ENCODE assay signal across 18 cellular contexts in the genomic region with DNA sequence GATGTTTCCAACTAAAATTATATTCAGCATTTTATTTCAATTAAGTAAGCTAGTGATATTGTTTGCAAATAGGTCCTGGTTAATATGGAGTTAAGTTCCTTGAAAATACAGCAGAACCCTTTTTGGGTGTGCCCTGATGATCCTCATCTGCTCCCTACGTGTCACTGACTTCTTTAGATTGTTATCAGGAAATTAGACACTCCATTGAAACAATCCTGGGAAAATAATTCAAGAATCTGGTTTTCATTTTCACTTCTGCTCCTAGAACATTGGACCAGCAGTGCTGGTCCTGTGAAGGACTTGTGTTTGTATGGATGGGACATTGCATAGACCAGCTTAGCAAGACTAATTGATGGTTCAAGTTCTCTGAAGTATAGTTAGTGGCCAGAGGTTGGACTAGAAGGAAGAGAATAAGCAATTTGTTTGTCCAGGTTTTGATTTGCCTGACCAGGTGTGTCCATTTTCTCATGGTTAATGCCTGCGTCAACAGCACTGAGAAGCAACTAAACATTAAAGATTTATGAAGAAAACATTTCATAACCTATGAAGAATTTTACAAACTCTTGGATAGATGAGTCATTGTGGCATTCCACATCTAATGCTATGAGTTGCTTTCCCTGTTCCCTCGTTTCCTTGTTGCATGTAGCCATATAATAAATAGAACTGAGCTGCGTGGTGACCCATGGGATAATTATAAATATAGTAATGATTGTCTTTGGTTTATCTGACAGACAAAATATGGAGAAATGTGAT.
DNase-seq lines count a peak whose midpoint lies in the region; ATAC-seq, FAIRE-seq and TF ChIP-seq lines count a peak whose summit lies in the region.
"Had no signal": no experiment of that assay in that cellular context is flagged by ENCODE, and none has a peak within 500 bp of the region (broad histone marks: within the 10 kb centered on the region; RNA-seq: fewer than 3 reads in every experiment).

No MANE protein-coding gene starts in this region.

- no peak overlapping the region for H2BK5ac ChIP-seq in IMR-90 (ENCODE audit: low read depth, low read length, poor library complexity, severe bottlenecking)

- no peaks in the 10 kb centered on the region for H3K36me3 Mint-ChIP-seq in astrocyte (ENCODE audit: low read depth, unreplicated experiment)
- no peaks in the 10 kb centered on the region for H3K36me3 Mint-ChIP-seq in activated T-helper 1 cell treated with anti-CD3 and anti-CD28 coated beads, Interleukin-12 subunit alpha, Interleukin-12 subunit beta, Interleukin-2, Interleukin-4 antibody, amounts not matched to agents 30 ng/mL and 10 ng/mL and 1 ng/mL, durations not matched to agents 14 hours and 24 hours and 36 hours (ENCODE audit: low read depth)
- H3K36me3 Mint-ChIP-seq: CD8-positive, alpha-beta T cell had no signal

- H4K20me1 ChIP-seq in IMR-90 (ENCODE audit: insufficient read depth, low read length) (no peaks in the 10 kb centered on the region), astrocyte (ENCODE audit: insufficient read depth, low read length) (no peaks in the 10 kb centered on the region), OCI-LY7 (ENCODE audit: insufficient read depth, low read length) (no peaks in the 10 kb centered on the region)

- H3K9ac ChIP-seq in IMR-90 (ENCODE audit: low read depth, low read length) (no peak overlapping the region), astrocyte (ENCODE audit: low read length) (no peak overlapping the region)

- H3K4me1 Mint-ChIP-seq in astrocyte (ENCODE audit: low read depth, unreplicated experiment): peaks cover 17% of the 10 kb centered on the region
- H3K4me1 Mint-ChIP-seq in activated T-helper 1 cell treated with anti-CD3 and anti-CD28 coated beads, Interleukin-12 subunit alpha, Interleukin-12 subunit beta, Interleukin-2, Interleukin-4 antibody, amounts not matched to agents 30 ng/mL and 10 ng/mL and 1 ng/mL, durations not matched to agents 14 hours and 24 hours and 36 hours (ENCODE audit: low read depth): no peaks in the 10 kb centered on the region

- H2AFZ ChIP-seq in IMR-90 (replicated peaks; ENCODE audit: low read length, poor library complexity) (no peak overlapping the region), astrocyte (ENCODE audit: low read depth, low read length) (no peak overlapping the region), OCI-LY7 (ENCODE audit: low read length) (no peak overlapping the region)

- no peak for TF ChIP-seq RAD21 in IMR-90 (IDR thresholded peaks at IDR 0.05; ENCODE audit: low read length)

- H3K23ac ChIP-seq in IMR-90 (ENCODE audit: low read depth, low read length): no peak overlapping the region

- H4K5ac ChIP-seq in IMR-90 (ENCODE audit: low read depth, low read length): no peak overlapping the region

- no peak overlapping the region for H2BK20ac ChIP-seq in IMR-90 (ENCODE audit: low read depth, low read length)

- no peak overlapping the region for H4K8ac ChIP-seq in IMR-90 (ENCODE audit: low read depth in 2 of 2, low read length in 2 of 2)

- FAIRE-seq in astrocyte (lab: Jason Lieb, UNC): no peak
- FAIRE-seq: GM12878, kidney, TTC549 had no signal

- H3K36me3 ChIP-seq in IMR-90 (ENCODE audit: control insufficient read depth, insufficient read depth, low read length): no peaks in the 10 kb centered on the region
- no peaks in the 10 kb centered on the region for H3K36me3 ChIP-seq in astrocyte (ENCODE audit: insufficient read depth, low read length)
- H3K36me3 ChIP-seq in OCI-LY7 (ENCODE audit: insufficient read depth, low read length): no peaks in the 10 kb centered on the region
- H3K36me3 ChIP-seq: vagina had no signal

- H3K27me3 Mint-ChIP-seq in astrocyte (ENCODE audit: low read depth, unreplicated experiment): no peaks in the 10 kb centered on the region
- H3K27me3 Mint-ChIP-seq in activated T-helper 1 cell treated with anti-CD3 and anti-CD28 coated beads, Interleukin-12 subunit alpha, Interleukin-12 subunit beta, Interleukin-2, Interleukin-4 antibody, amounts not matched to agents 30 ng/mL and 10 ng/mL and 1 ng/mL, durations not matched to agents 14 hours and 24 hours and 36 hours (ENCODE audit: insufficient read depth): peaks cover 3% of the 10 kb centered on the region

- no peaks in the 10 kb centered on the region for H3K4me1 ChIP-seq in IMR-90 (ENCODE audit: control insufficient read depth, insufficient read depth, low read length)
- no peaks in the 10 kb centered on the region for H3K4me1 ChIP-seq in astrocyte (ENCODE audit: insufficient read depth, low read length)
- peaks cover 8% of the 10 kb centered on the region for H3K4me1 ChIP-seq in OCI-LY7 (ENCODE audit: insufficient read depth, low read length, poor library complexity, severe bottlenecking)

- H3K27me3 ChIP-seq in IMR-90 (ENCODE audit: control insufficient read depth, insufficient read depth, low read length) (no peaks in the 10 kb centered on the region), astrocyte (ENCODE audit: insufficient read depth, low read length) (no peaks in the 10 kb centered on the region)
- H3K27me3 ChIP-seq: vagina had no signal

- no peaks in the 10 kb centered on the region for H3K9me3 ChIP-seq in IMR-90 (ENCODE audit: control insufficient read depth, insufficient read depth, low read length)
- no peaks in the 10 kb centered on the region for H3K9me3 ChIP-seq in astrocyte (ENCODE audit: insufficient read depth, low read depth, low read length)
- no peaks in the 10 kb centered on the region for H3K9me3 ChIP-seq in OCI-LY7 (ENCODE audit: low read length)
- H3K9me3 ChIP-seq: vagina had no signal

- no peak overlapping the region for H3K56ac ChIP-seq in IMR-90 (ENCODE audit: extremely low read depth, insufficient read depth, low read length)

- H3K4me2 ChIP-seq in IMR-90 (ENCODE audit: low read depth, low read length) (no peak overlapping the region), astrocyte (ENCODE audit: low read length) (no peak overlapping the region), OCI-LY7 (ENCODE audit: low read length) (no peak overlapping the region)

- H3K27ac Mint-ChIP-seq in astrocyte (ENCODE audit: unreplicated experiment): peak overlapping the region; percentile 21
- no peak overlapping the region for H3K27ac Mint-ChIP-seq in activated T-helper 1 cell treated with anti-CD3 and anti-CD28 coated beads, Interleukin-12 subunit alpha, Interleukin-12 subunit beta, Interleukin-2, Interleukin-4 antibody, amounts not matched to agents 30 ng/mL and 10 ng/mL and 1 ng/mL, durations not matched to agents 14 hours and 24 hours and 36 hours
- H3K27ac Mint-ChIP-seq: activated CD4-positive, alpha-beta memory T cell treated with anti-CD3 and anti-CD28 coated beads, Interleukin-2, amount 10 ng/mL, durations not matched to agents 7 days and 5 days; CD8-positive, alpha-beta T cell had no signal

- no peak overlapping the region for H3K4me3 ChIP-seq in AG10803 (ENCODE audit: low read length)
- no peak overlapping the region for H3K4me3 ChIP-seq in IMR-90 (ENCODE audit: insufficient read depth, low read depth, low read length)
- no peak overlapping the region for H3K4me3 ChIP-seq in astrocyte (ENCODE audit: insufficient read depth, low read depth, low read length)
- H3K4me3 ChIP-seq in OCI-LY7 (ENCODE audit: low read depth, low read length, poor library complexity, severe bottlenecking): no peak overlapping the region
- H3K4me3 ChIP-seq: GM12878, vagina had no signal

- no peaks in the 10 kb centered on the region for H3K9me1 ChIP-seq in IMR-90 (ENCODE audit: insufficient read depth, low read length)

- no peak for TF ChIP-seq CTCF in AG10803 (conservative IDR thresholded peaks at IDR 0.05; ENCODE audit: low read length)
- no peak for TF ChIP-seq CTCF in IMR-90 (conservative IDR thresholded peaks at IDR 0.05; ENCODE audit: low read depth, low read length)
- no peak for TF ChIP-seq CTCF in astrocyte (IDR thresholded peaks at IDR 0.05; ENCODE audit: insufficient read depth, low read depth, low read length)
- TF ChIP-seq CTCF in OCI-LY7 (conservative IDR thresholded peaks at IDR 0.05; ENCODE audit: low read length): no peak

- no peaks in the 10 kb centered on the region for H3K9me2 ChIP-seq in OCI-LY7 (ENCODE audit: insufficient read depth, low read length)

- no peak overlapping the region for H2AK9ac ChIP-seq in IMR-90 (replicated peaks; ENCODE audit: low read depth, low read length, poor library complexity)

- H3K9me3 Mint-ChIP-seq in astrocyte (ENCODE audit: unreplicated experiment): no peaks in the 10 kb centered on the region
- H3K9me3 Mint-ChIP-seq in activated T-helper 1 cell treated with anti-CD3 and anti-CD28 coated beads, Interleukin-12 subunit alpha, Interleukin-12 subunit beta, Interleukin-2, Interleukin-4 antibody, amounts not matched to agents 30 ng/mL and 10 ng/mL and 1 ng/mL, durations not matched to agents 14 hours and 24 hours and 36 hours: no peaks in the 10 kb centered on the region
- H3K9me3 Mint-ChIP-seq: activated CD4-positive, alpha-beta memory T cell treated with anti-CD3 and anti-CD28 coated beads, Interleukin-2, amount 10 ng/mL, durations not matched to agents 7 days and 5 days; CD8-positive, alpha-beta T cell; neural crest cell had no signal

- BruUV-seq in IMR-90 (replicated peaks; lab: Mats Ljungman, UMichigan) (no TSS peak), OCI-LY7 (replicated peaks; lab: Mats Ljungman, UMichigan) (no TSS peak)

- H3K79me1 ChIP-seq in IMR-90 (ENCODE audit: low read depth in 1 of 2, low read length in 2 of 2): no peaks in the 10 kb centered on the region

- H3K27ac ChIP-seq in IMR-90 (ENCODE audit: insufficient read depth, low read length) (no peak overlapping the region), astrocyte (ENCODE audit: low read depth, low read length) (no peak overlapping the region), OCI-LY7 (ENCODE audit: low read depth, low read length, poor library complexity, severe bottlenecking) (no peak overlapping the region)
- H3K27ac ChIP-seq: vagina had no signal

- TF ChIP-seq POLR2A in IMR-90 (IDR thresholded peaks at IDR 0.05; ENCODE audit: low read depth, low read length): no peak

- no peak overlapping the region for H3K14ac ChIP-seq in IMR-90 (replicated peaks; ENCODE audit: low read depth, low read length)

- intact Hi-C loops in IMR-90 (cut with micrococcal nuclease) (no loop called here), OCI-LY7 (cut with micrococcal nuclease; ENCODE audit: unreplicated experiment) (no loop called here)
- intact Hi-C loops in activated T-helper 1 cell treated with anti-CD3 and anti-CD28 coated beads, Interleukin-12 subunit alpha, Interleukin-12 subunit beta, Interleukin-2, Interleukin-4 antibody, amounts not matched to agents 30 ng/mL and 10 ng/mL and 1 ng/mL, durations not matched to agents 14 hours and 24 hours and 36 hours (cut with micrococcal nuclease): no loop called here

- H3K4me3 Mint-ChIP-seq in astrocyte (ENCODE audit: unreplicated experiment): no peak overlapping the region
- H3K4me3 Mint-ChIP-seq in activated T-helper 1 cell treated with anti-CD3 and anti-CD28 coated beads, Interleukin-12 subunit alpha, Interleukin-12 subunit beta, Interleukin-2, Interleukin-4 antibody, amounts not matched to agents 30 ng/mL and 10 ng/mL and 1 ng/mL, durations not matched to agents 14 hours and 24 hours and 36 hours: no peak overlapping the region
- H3K4me3 Mint-ChIP-seq: activated CD4-positive, alpha-beta memory T cell treated with anti-CD3 and anti-CD28 coated beads, Interleukin-2, amount 10 ng/mL, durations not matched to agents 7 days and 5 days; CD8-positive, alpha-beta T cell; neural crest cell had no signal

- H3K79me2 ChIP-seq in astrocyte (ENCODE audit: insufficient read depth, low read length) (no peaks in the 10 kb centered on the region), OCI-LY7 (ENCODE audit: insufficient read depth, low read depth, low read length) (no peaks in the 10 kb centered on the region)

- no peak overlapping the region for H2BK120ac ChIP-seq in IMR-90 (ENCODE audit: low read depth, low read length)

- no peak overlapping the region for H2BK15ac ChIP-seq in IMR-90 (ENCODE audit: low read depth, low read length)

- in situ Hi-C loops in IMR-90 (cut with MboI; ENCODE audit: low sequenced_read_pairs): loop anchor here (10.0 kb wide), 1 partner anchor 726 kb away; no protein-coding TSS in a partner anchor

- POLR2A ChIA-PET in IMR-90 (lab: Charles Lee; ENCODE audit: unreplicated experiment): no interaction called here
- POLR2A ChIA-PET in OCI-LY7 (lab: Charles Lee): interaction anchor here (0.8 kb wide), 1 partner anchor 295 kb away, joined by 3 read pairs; no protein-coding TSS in a partner anchor

- H3K4ac ChIP-seq in IMR-90 (ENCODE audit: low read depth, low read length): no peak overlapping the region

- no peak overlapping the region for H4K91ac ChIP-seq in IMR-90 (ENCODE audit: insufficient read depth, low read depth, low read length)

- no peak overlapping the region for H2AK5ac ChIP-seq in IMR-90 (ENCODE audit: low read depth, low read length)

- DNase-seq in AG10803 (ENCODE audit: low read depth) (peak; percentile 6), IMR-90 (peak; percentile 8), astrocyte (ENCODE audit: low read depth) (peak; percentile 45), glomerular visceral epithelial cell (ENCODE audit: extremely low spot score) (peak; percentile 35), OCI-LY7 (ENCODE audit: low spot score) (no peak), putamen (ENCODE audit: low spot score) (no peak), SW 1271 (lab: John Stamatoyannopoulos, UW) (no peak)
- no peak for DNase-seq in activated T-helper 1 cell treated with anti-CD3 and anti-CD28 coated beads, Interleukin-12 subunit alpha, Interleukin-12 subunit beta, Interleukin-2, Interleukin-4 antibody, amounts not matched to agents 30 ng/mL and 10 ng/mL and 1 ng/mL, durations not matched to agents 14 hours and 24 hours and 36 hours (ENCODE audit: low spot score)
- DNase-seq: activated CD4-positive, alpha-beta memory T cell treated with anti-CD3 and anti-CD28 coated beads, Interleukin-2, amount 10 ng/mL, durations not matched to agents 7 days and 5 days; CD8-positive, alpha-beta T cell; glutamatergic neuron; H7; kidney; NCI-H2029 had no signal

- dilution Hi-C loops in IMR-90 (cut with HindIII; ENCODE audit: low sequenced_read_pairs, unreplicated experiment): loop anchor here (10.0 to 25.0 kb wide), 2 partner anchors 293 to 726 kb away; no protein-coding TSS in a partner anchor

- H3K18ac ChIP-seq in IMR-90 (ENCODE audit: low read depth, low read length): no peak overlapping the region

- ATAC-seq in IMR-90 (ENCODE audit: low read depth): no peak
- ATAC-seq: CD8-positive, alpha-beta T cell; GM12878 had no signal

- no CpG with 5 or more reads among the region's 4 CpGs for WGBS in IMR-90 (ENCODE audit: extremely low coverage in 2 of 2, insufficient read length in 1 of 2), 2 experiments

- CTCF ChIA-PET in IMR-90 (lab: Yijun Ruan, JAX) (interaction anchor here (0.7 to 1.0 kb wide), 2 partner anchors 302 to 1241 kb away, joined by 3 to 4 read pairs; no protein-coding TSS in a partner anchor), OCI-LY7 (lab: Charles Lee; ENCODE audit: unreplicated experiment) (no interaction called here)

Comparison
In these comparisons a context has a peak if more than half of its experiments do, and no peak if none do; other contexts are left out.
1. DNase-seq: peak in AG10803 (single experiment), IMR-90 (single experiment), astrocyte (single experiment) and glomerular visceral epithelial cell (single experiment); none in activated T-helper 1 cell treated with anti-CD3 and anti-CD28 coated beads, Interleukin-12 subunit alpha, Interleukin-12 subunit beta, Interleukin-2, Interleukin-4 antibody, amounts not matched to agents 30 ng/mL and 10 ng/mL and 1 ng/mL, durations not matched to agents 14 hours and 24 hours and 36 hours (single experiment), OCI-LY7 (single experiment), putamen (single experiment) and SW 1271 (0 of 2).